In the genomic region with DNA sequence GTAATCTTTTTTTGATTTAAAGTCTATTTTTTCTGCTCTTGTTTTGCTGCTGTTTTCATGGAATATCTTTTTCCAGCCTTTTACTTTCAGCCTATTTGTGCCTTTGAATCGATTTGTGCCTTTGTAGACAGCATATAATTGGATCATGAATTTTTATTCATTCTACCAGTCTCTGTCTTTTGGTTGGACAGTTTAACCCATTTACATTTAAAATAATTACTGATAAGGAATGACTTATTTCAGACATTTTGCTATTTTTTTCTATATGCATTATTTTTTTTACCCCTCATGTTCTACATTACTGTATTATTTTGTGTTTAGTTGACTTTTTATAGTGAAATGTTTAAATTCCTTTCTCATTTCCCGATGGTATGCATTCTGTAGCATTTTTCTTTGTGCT, we compare ENCODE assay signal across 31 cellular contexts.
"Had no signal": no experiment of that assay in that cellular context is flagged by ENCODE, and none has a peak within 500 bp of the region (broad histone marks: within the 10 kb centered on the region; RNA-seq: fewer than 3 reads in every experiment).

No MANE protein-coding gene starts in this region.

- H3K4me1 ChIP-seq: adrenal gland, ascending aorta, breast epithelium had no signal

- H3K27me3 ChIP-seq: adrenal gland, ascending aorta, body of pancreas, brain microvascular endothelial cell, breast epithelium, cardiac muscle cell had no signal

- H3K4me3 ChIP-seq: adrenal gland, ascending aorta, body of pancreas, breast epithelium, cardiac muscle cell had no signal

- H3K9me3 ChIP-seq: body of pancreas had no signal

- ATAC-seq: activated naive CD4-positive, alpha-beta T cell treated with anti-CD3 and anti-CD28 coated beads, Interleukin-2, amount 50 U/mL, for 72 hours; activated naive CD8-positive, alpha-beta T cell treated with anti-CD3 and anti-CD28 coated beads, Interleukin-2, amount 50 U/mL, for 24 hours; activated T-cell treated with anti-CD3 and anti-CD28 coated beads, Interleukin-2, amount 50 U/mL, for 4 hours; activated T-cell treated with anti-CD3 and anti-CD28 coated beads, Interleukin-2, amount 50 U/mL, for 72 hours; activated T-helper 17 cell treated with anti-CD3 and anti-CD28 coated beads, Interleukin-2, amount 50 U/mL, for 72 hours; body of pancreas had no signal

- H3K27ac ChIP-seq: adrenal gland, ascending aorta, body of pancreas, brain microvascular endothelial cell, breast epithelium, cardiac muscle cell had no signal

- H3K36me3 ChIP-seq: adrenal gland, ascending aorta, brain microvascular endothelial cell, breast epithelium, cardiac muscle cell had no signal

- FAIRE-seq: bronchial epithelial cell had no signal

- DNase-seq: activated effector memory CD4-positive, alpha-beta T cell treated with anti-CD3 and anti-CD28 coated beads, Interleukin-2, amount 50 U/mL, for 16 hours; activated effector memory CD4-positive, alpha-beta T cell treated with Interleukin-2 at 50 U/mL for 16 hours; activated gamma-delta T cell; activated naive CD4-positive, alpha-beta T cell; activated naive CD4-positive, alpha-beta T cell treated with anti-CD3 and anti-CD28 coated beads for 36 hours; activated naive CD4-positive, alpha-beta T cell treated with anti-CD3 and anti-CD28 coated beads, Interleukin-2, amount 10 ng/mL, durations not matched to agents 7 days and 5 days; activated naive CD4-positive, alpha-beta T cell treated with anti-CD3 and anti-CD28 coated beads, Interleukin-2, amount 50 U/mL, for 16 hours; activated naive CD4-positive, alpha-beta T cell treated with Interleukin-2 at 50 U/mL for 16 hours; activated naive CD8-positive, alpha-beta T cell treated with anti-CD3 and anti-CD28 coated beads for 36 hours; activated naive CD8-positive, alpha-beta T cell treated with anti-CD3 and anti-CD28 coated beads, Interleukin-2, amount 10 ng/mL, durations not matched to agents 7 days and 5 days; activated naive CD8-positive, alpha-beta T cell treated with anti-CD3 and anti-CD28 coated beads, Interleukin-2, amount 50 U/mL, for 24 hours; activated T-cell treated with anti-CD3 and anti-CD28 coated beads, Interleukin-2, amount 50 U/mL, for 24 hours; activated T-cell treated with anti-CD3 and anti-CD28 coated beads, Interleukin-2, amount 50 U/mL, for 4 hours; activated T-cell treated with anti-CD3 and anti-CD28 coated beads, Interleukin-2, amount 50 U/mL, for 48 hours; activated T-cell treated with anti-CD3 and anti-CD28 coated beads, Interleukin-2, amount 50 U/mL, for 72 hours; adrenal gland; amniotic stem cell; amygdala; anterior cingulate cortex; aorta; body of pancreas; brain microvascular endothelial cell; caudate nucleus; central memory CD4-positive, alpha-beta T cell; cerebellar nuclear complex had no signal
